Comparison of ENCODE assay signal across 8 cellular contexts in the genomic region with DNA sequence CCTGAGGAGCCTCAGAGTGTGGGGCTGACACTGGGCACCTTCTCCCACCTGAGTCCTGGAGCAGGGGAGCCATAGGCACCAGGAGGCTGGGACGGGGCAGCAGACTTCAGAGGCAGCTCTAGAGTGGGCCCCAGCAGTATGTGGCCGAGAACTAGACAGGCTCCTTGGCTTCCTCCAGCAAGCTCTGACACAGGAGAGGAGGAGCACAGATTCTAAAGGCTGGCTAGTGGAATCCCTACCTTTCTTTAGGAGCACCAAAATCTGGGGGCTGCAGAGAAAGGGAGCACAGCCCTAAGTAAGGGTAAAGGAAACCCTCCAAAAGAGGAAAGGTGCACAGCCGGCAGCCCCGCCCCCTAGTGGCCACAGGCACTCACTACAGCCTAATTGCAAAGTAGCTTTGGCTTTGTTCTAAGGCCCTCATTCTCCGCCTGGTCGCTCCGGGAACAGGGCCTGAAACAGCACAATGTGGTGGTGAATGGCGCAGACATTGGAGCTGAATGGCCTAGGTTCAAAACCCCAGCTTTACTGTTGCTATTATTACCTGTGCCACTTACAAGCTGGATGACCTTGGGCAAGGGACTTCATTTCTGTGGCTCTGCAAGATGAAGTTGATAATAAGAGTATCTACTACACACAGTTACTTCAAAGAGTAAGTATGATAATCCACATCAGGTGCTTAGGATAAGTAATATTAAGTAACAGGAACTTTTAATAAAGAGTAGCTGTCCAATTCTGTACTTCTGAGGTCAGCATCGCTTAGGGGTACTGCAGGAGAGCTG. TPM values are rescaled to one million over a fixed set of nuclear protein-coding genes. Genes with fewer than 3 reads are reported as not detected.
DNase-seq lines count a peak whose midpoint lies in the region; ATAC-seq, FAIRE-seq and TF ChIP-seq lines count a peak whose summit lies in the region.

No MANE protein-coding gene starts in this region.

- no peak for FAIRE-seq in A549 (lab: Jason Lieb, UNC)

- POLR2A ChIA-PET in A549 (lab: Yijun Ruan, JAX) = no interaction called here

- intact Hi-C loops in lower lobe of right lung (cut with DNase I) = no loop called here

- H3K27ac ChIP-seq in A549 = no peak overlapping the region
- H3K27ac ChIP-seq in lower lobe of right lung = peak overlapping the region; percentile 63

- H3K4me2 ChIP-seq in A549 = no peak overlapping the region

- H3K27me3 ChIP-seq in lower lobe of right lung (ENCODE audit: low read depth) = no peaks in the 10 kb centered on the region

- CTCF ChIA-PET in A549 (lab: Yijun Ruan, JAX) = interaction anchor here (0.6 to 9.0 kb wide), 44 partner anchors 11 to 657 kb away, joined by 3 to 70 read pairs (median 3); a partner anchor contains a TSS

- peak; percentile 54 to 57 for TF ChIP-seq RAD21 in A549 (conservative IDR thresholded peaks at IDR 0.05 in 1 of 2, IDR thresholded peaks at IDR 0.05 in 1 of 2)

- TF ChIP-seq CTCF in A549 (IDR thresholded peaks at IDR 0.05) (peak; percentile 75), lower lobe of right lung (IDR thresholded peaks at IDR 0.05) (peak; percentile 95)

- peak; percentile 54 to 76; a peak in 5 of 6 replicates for ATAC-seq in A549
- ATAC-seq in lower lobe of right lung = peak; percentile 68 to 81
- no peak for ATAC-seq in HG03571 (IDR thresholded peaks at IDR 0.05; ENCODE audit: unreplicated experiment)

- H3K4me3 ChIP-seq in A549 = no peak overlapping the region
- H3K4me3 ChIP-seq in lower lobe of right lung = no peak overlapping the region

- no peaks in the 10 kb centered on the region for H3K36me3 ChIP-seq in lower lobe of right lung

- no peak for TF ChIP-seq EP300 in A549 (IDR thresholded peaks at IDR 0.05)

- WGBS in A549 (ENCODE audit: missing lambda C conversion rate) = 44% methylated on average over 6 of the region's 9 CpGs

- no peaks in the 10 kb centered on the region for H3K9me3 ChIP-seq in A549
- no peaks in the 10 kb centered on the region for H3K9me3 ChIP-seq in lower lobe of right lung

- H3K4me1 ChIP-seq in A549 (peaks cover 2% of the 10 kb centered on the region; the same call in 2 of the 3 replicates), lower lobe of right lung (peaks cover 55% of the 10 kb centered on the region)

- no peak for TF ChIP-seq POLR2A in A549 (IDR thresholded peaks at IDR 0.05; ENCODE audit: low read length)

- DNase-seq in A549 (ENCODE audit: low read depth in 1 of 2, low spot score in 1 of 2) = peak; percentile 28 to 42
- peak; percentile 47 for DNase-seq in GM19240 (ENCODE audit: insufficient read length, low spot score)
- DNase-seq in NCI-H748 (lab: John Stamatoyannopoulos, UW; ENCODE audit: unreplicated experiment) = peak; percentile 91
- peak; percentile 52 to 64 for DNase-seq in activated CD4-positive, alpha-beta T cell treated with anti-CD3 and anti-CD28 coated beads, Interleukin-2, amount 50 U/mL, for 4 hours
- DNase-seq in ecto neural progenitor cell (ENCODE audit: low spot score) = peak; percentile 84
- DNase-seq in lower lobe of right lung = peak; percentile 78
- DNase-seq in stimulated activated CD8-positive, alpha-beta memory T cell treated with anti-CD3 and anti-CD28 coated beads, Interleukin-12 subunit alpha, Interleukin-12 subunit beta, amount 100 ng/mL, for 4 hours (ENCODE audit: low read depth) = peak; percentile 47

TF ChIP-seq in A549, 52 proteins besides CTCF, POLR2A, EP300 and RAD21:
- TF ChIP-seq SMC3 (IDR thresholded peaks at IDR 0.05) (peak; percentile 64), FOSB (CRISPR knock-in tag; IDR thresholded peaks at IDR 0.05) (no peak)
TF ChIP-seq in A549: peak in this region for 1.

RNA-seq across cellular contexts. Expression of a gene that starts 8.8 kb away (rescaled TPM):
- not detected in 2 replicates for polyA plus RNA-seq in A549 (2011; rRNA removed)
- 0.09 TPM in 1 of 2 replicates, not detected in the other for polyA plus RNA-seq in A549 (2012; cell fraction: cytosol; rRNA removed)
- not detected in 2 replicates for polyA plus RNA-seq in A549 (2012; cell fraction: nucleus; rRNA removed)
- polyA plus RNA-seq in A549 (2017; fragmentation: RNase III; extraction: RNeasy Plus Mini Kit Qiagen cat#74134 plus additional on column Dnase treatment) = not detected in 3 replicates
- polyA minus RNA-seq in A549 (2011; rRNA and poly(A)+ RNA removed) = not detected in 2 replicates
- total RNA-seq in lower lobe of right lung = not detected

RNA-seq across cellular contexts. Expression of a gene that starts 20.1 kb away (rescaled TPM):
- polyA plus RNA-seq in A549 (2011; rRNA removed) (not detected in 2 replicates), A549 (2017; fragmentation: RNase III; extraction: RNeasy Plus Mini Kit Qiagen cat#74134 plus additional on column Dnase treatment) (0.17 TPM in 1 of 3 replicates, not detected in the others)
- 0.12 TPM in 1 of 2 replicates, not detected in the other for polyA plus RNA-seq in A549 (2012; cell fraction: cytosol; rRNA removed)
- not detected in 2 replicates for polyA plus RNA-seq in A549 (2012; cell fraction: nucleus; rRNA removed)
- polyA minus RNA-seq in A549 (2011; rRNA and poly(A)+ RNA removed) = not detected in 2 replicates
- not detected for total RNA-seq in lower lobe of right lung

Comparison
In these comparisons a context has a peak if more than half of its experiments do, and no peak if none do; other contexts are left out.
1. DNase-seq: peak in every context shown above with its lines; median percentile 91 in NCI-H748; 84 in ecto neural progenitor cell; 78 in lower lobe of right lung; 58 in activated CD4-positive, alpha-beta T cell treated with anti-CD3 and anti-CD28 coated beads, Interleukin-2, amount 50 U/mL, for 4 hours; 47 in GM19240; 47 in stimulated activated CD8-positive, alpha-beta memory T cell treated with anti-CD3 and anti-CD28 coated beads, Interleukin-12 subunit alpha, Interleukin-12 subunit beta, amount 100 ng/mL, for 4 hours; 35 in A549.